Comparison of ENCODE assay signal across 17 cellular contexts in genomic region chr5:39099831-39100230, GRCh38. TPM values are rescaled to one million over a fixed set of nuclear protein-coding genes. Genes with fewer than 3 reads are reported as not detected.
DNase-seq lines count a peak whose midpoint lies in the region; ATAC-seq, FAIRE-seq and TF ChIP-seq lines count a peak whose summit lies in the region.
"Had no signal": no experiment of that assay in that cellular context is flagged by ENCODE, and none has a peak within 500 bp of the region (broad histone marks: within the 10 kb centered on the region; RNA-seq: fewer than 3 reads in every experiment).

No MANE protein-coding gene starts in this region.

- DNase-seq in activated naive CD4-positive, alpha-beta T cell treated with anti-CD3 and anti-CD28 coated beads, Interleukin-2, amount 10 ng/mL, durations not matched to agents 7 days and 5 days, result no peak
- no peak for DNase-seq in activated naive CD4-positive, alpha-beta T cell treated with anti-CD3 and anti-CD28 coated beads, Interleukin-2, amount 50 U/mL, for 16 hours
- DNase-seq in IMR-90, result no peak
- DNase-seq in bronchial epithelial cell (ENCODE audit: low read depth), result peak; percentile 19
- DNase-seq in NCI-H2171 treated with DMSO at 0.1 percent for 48 hours (lab: John Stamatoyannopoulos, UW), result no peak
- DNase-seq in SK-N-DZ (ENCODE audit: low spot score), result no peak
- DNase-seq: GF-D8, KG1, NCI-H1092, NCI-H226, NCI-H526, OCI-M1 had no signal

- peaks cover 0 to 3% of the 10 kb centered on the region in 2 experiments; a peak in 1 of 4 replicates for H3K79me1 ChIP-seq in IMR-90 (ENCODE audit: low read depth in 1 of 2, low read length in 2 of 2)

- H3K27me3 Mint-ChIP-seq in activated naive CD4-positive, alpha-beta T cell treated with anti-CD3 and anti-CD28 coated beads, Interleukin-2, amount 10 ng/mL, durations not matched to agents 7 days and 5 days, result no peaks in the 10 kb centered on the region

- H3K18ac ChIP-seq in IMR-90 (ENCODE audit: low read depth, low read length), result peak overlapping the region; percentile 87; the same call in 1 of the 2 replicates

- peak overlapping the region; percentile 74; the same call in 1 of the 2 replicates for H4K5ac ChIP-seq in IMR-90 (ENCODE audit: low read depth, low read length)

- BruUV-seq in IMR-90 (replicated peaks; lab: Mats Ljungman, UMichigan), result no TSS peak

- peak overlapping the region; percentile 68; the same call in 1 of the 2 replicates for H3K23ac ChIP-seq in IMR-90 (ENCODE audit: low read depth, low read length)

- peak overlapping the region; percentile 82; the same call in 1 of the 2 replicates for H3K4ac ChIP-seq in IMR-90 (ENCODE audit: low read depth, low read length)

- ATAC-seq in IMR-90 (ENCODE audit: low read depth), result no peak
- ATAC-seq in HG03025 (IDR thresholded peaks at IDR 0.05; ENCODE audit: low FRiP score, unreplicated experiment), result no peak

- H3K56ac ChIP-seq in IMR-90 (ENCODE audit: extremely low read depth, insufficient read depth, low read length), result no peak overlapping the region

- intact Hi-C loops in IMR-90 (cut with micrococcal nuclease), result loop anchor here (1.0 kb wide), 1 partner anchor 26 kb away; the partner anchor contains the start of gene RICTOR

- FAIRE-seq in bronchial epithelial cell (lab: Jason Lieb, UNC), result no peak
- FAIRE-seq: D721Med, H1 had no signal

- H3K9me3 ChIP-seq in IMR-90 (ENCODE audit: control insufficient read depth, insufficient read depth, low read length) (no peaks in the 10 kb centered on the region), neutrophil (no peaks in the 10 kb centered on the region)

- H3K36me3 ChIP-seq in IMR-90 (ENCODE audit: control insufficient read depth, insufficient read depth, low read length) (no peaks in the 10 kb centered on the region), bronchial epithelial cell (ENCODE audit: control insufficient read depth, insufficient read depth, low read length) (no peaks in the 10 kb centered on the region), neutrophil (peaks cover 38% of the 10 kb centered on the region)

- H2BK20ac ChIP-seq in IMR-90 (ENCODE audit: low read depth, low read length), result peak overlapping the region; percentile 95

- H3K36me3 Mint-ChIP-seq in activated naive CD4-positive, alpha-beta T cell treated with anti-CD3 and anti-CD28 coated beads, Interleukin-2, amount 10 ng/mL, durations not matched to agents 7 days and 5 days, result peaks cover 25% of the 10 kb centered on the region

- peak overlapping the region; percentile 71 for H4K91ac ChIP-seq in IMR-90 (ENCODE audit: insufficient read depth, low read depth, low read length)

- H2BK5ac ChIP-seq in IMR-90 (ENCODE audit: low read depth, low read length, poor library complexity, severe bottlenecking), result peak overlapping the region; percentile 97

- H4K8ac ChIP-seq in IMR-90 (ENCODE audit: low read depth in 2 of 2, low read length in 2 of 2), result peak overlapping the region; percentile 55 to 73; a peak in 3 of 4 replicates

- no peak overlapping the region for H2AFZ ChIP-seq in IMR-90 (replicated peaks; ENCODE audit: low read length, poor library complexity)

- dilution Hi-C loops in IMR-90 (cut with HindIII; ENCODE audit: low sequenced_read_pairs, unreplicated experiment), result no loop called here

- peaks cover 28% of the 10 kb centered on the region for H3K4me1 Mint-ChIP-seq in activated naive CD4-positive, alpha-beta T cell treated with anti-CD3 and anti-CD28 coated beads, Interleukin-2, amount 10 ng/mL, durations not matched to agents 7 days and 5 days

- H3K4me1 ChIP-seq in IMR-90 (ENCODE audit: control insufficient read depth, insufficient read depth, low read length), result peaks cover 16% of the 10 kb centered on the region
- H3K4me1 ChIP-seq in neutrophil (ENCODE audit: control insufficient read depth in 1 of 2, insufficient read depth in 1 of 2, low read depth in 1 of 2, low read length in 1 of 2), result peaks cover 0 to 4% of the 10 kb centered on the region in 2 experiments

- H3K9me1 ChIP-seq in IMR-90 (ENCODE audit: insufficient read depth, low read length), result peaks cover 13% of the 10 kb centered on the region

- POLR2A ChIA-PET in IMR-90 (lab: Charles Lee; ENCODE audit: unreplicated experiment), result interaction anchor here (1.0 kb wide), 1 partner anchor 325 kb away, joined by 3 read pairs; the partner anchor contains the start of gene DAB2

- TF ChIP-seq RAD21 in IMR-90 (IDR thresholded peaks at IDR 0.05; ENCODE audit: low read length), result no peak

- TF ChIP-seq POLR2A in IMR-90 (IDR thresholded peaks at IDR 0.05; ENCODE audit: low read depth, low read length), result no peak

- H2BK120ac ChIP-seq in IMR-90 (ENCODE audit: low read depth, low read length), result peak overlapping the region; percentile 82; the same call in 1 of the 2 replicates

- TF ChIP-seq CTCF in IMR-90 (conservative IDR thresholded peaks at IDR 0.05; ENCODE audit: low read depth, low read length) (no peak), bronchial epithelial cell (IDR thresholded peaks at IDR 0.05; ENCODE audit: insufficient read depth, low read length, severe bottlenecking) (no peak), neutrophil (IDR thresholded peaks at IDR 0.05) (no peak)

- no peaks in the 10 kb centered on the region for H4K20me1 ChIP-seq in IMR-90 (ENCODE audit: insufficient read depth, low read length)

- H3K4me3 ChIP-seq in IMR-90 (ENCODE audit: insufficient read depth, low read depth, low read length), result no peak overlapping the region
- no peak overlapping the region for H3K4me3 ChIP-seq in bronchial epithelial cell (ENCODE audit: low read depth, low read length)
- H3K4me3 ChIP-seq in neutrophil (ENCODE audit: low read depth in 1 of 2, low read length in 1 of 2), result no peak overlapping the region

- peak overlapping the region; percentile 46; the same call in 1 of the 2 replicates for H3K14ac ChIP-seq in IMR-90 (replicated peaks; ENCODE audit: low read depth, low read length)

- H3K9me3 Mint-ChIP-seq in activated naive CD4-positive, alpha-beta T cell treated with anti-CD3 and anti-CD28 coated beads, Interleukin-2, amount 10 ng/mL, durations not matched to agents 7 days and 5 days, result no peaks in the 10 kb centered on the region

- peak overlapping the region; percentile 57; the same call in 1 of the 2 replicates for H2AK5ac ChIP-seq in IMR-90 (ENCODE audit: low read depth, low read length)

- no peaks in the 10 kb centered on the region for H3K27me3 ChIP-seq in IMR-90 (ENCODE audit: control insufficient read depth, insufficient read depth, low read length)
- H3K27me3 ChIP-seq in bronchial epithelial cell (ENCODE audit: control insufficient read depth, insufficient read depth, low read length), result no peaks in the 10 kb centered on the region
- no peaks in the 10 kb centered on the region for H3K27me3 ChIP-seq in neutrophil

- no peak overlapping the region for H3K4me2 ChIP-seq in IMR-90 (ENCODE audit: low read depth, low read length)

- CTCF ChIA-PET in activated naive CD4-positive, alpha-beta T cell treated with anti-CD3 and anti-CD28 coated beads, Interleukin-2, amount 10 ng/mL, durations not matched to agents 7 days and 5 days (lab: Charles Lee), result interaction anchor here (0.6 to 1.5 kb wide), 3 partner anchors 19 to 465 kb away, joined by 3 read pairs; no protein-coding TSS in a partner anchor
- CTCF ChIA-PET in IMR-90 (lab: Yijun Ruan, JAX), result interaction anchor here (1.2 to 1.6 kb wide), 2 partner anchors 19 to 28 kb away, joined by 3 to 7 read pairs; no protein-coding TSS in a partner anchor

- in situ Hi-C loops in IMR-90 (cut with MboI; ENCODE audit: low sequenced_read_pairs), result no loop called here

- peak overlapping the region; percentile 29 for H3K27ac Mint-ChIP-seq in activated naive CD4-positive, alpha-beta T cell treated with anti-CD3 and anti-CD28 coated beads, Interleukin-2, amount 10 ng/mL, durations not matched to agents 7 days and 5 days
- H3K27ac Mint-ChIP-seq: CD14-positive monocyte had no signal

- H3K9ac ChIP-seq in IMR-90 (ENCODE audit: low read depth, low read length), result no peak overlapping the region

- H3K27ac ChIP-seq in IMR-90 (ENCODE audit: insufficient read depth, low read length) (no peak overlapping the region), neutrophil (peak overlapping the region; percentile 62)

- H2BK15ac ChIP-seq in IMR-90 (ENCODE audit: low read depth, low read length), result peak overlapping the region; percentile 95; the same call in 1 of the 3 replicates

- H2AK9ac ChIP-seq in IMR-90 (replicated peaks; ENCODE audit: low read depth, low read length, poor library complexity), result no peak overlapping the region

- no peak overlapping the region for H3K4me3 Mint-ChIP-seq in activated naive CD4-positive, alpha-beta T cell treated with anti-CD3 and anti-CD28 coated beads, Interleukin-2, amount 10 ng/mL, durations not matched to agents 7 days and 5 days
- H3K4me3 Mint-ChIP-seq: CD14-positive monocyte had no signal

TF ChIP-seq in IMR-90, 13 proteins besides CTCF, POLR2A, EP300 and RAD21 (continues in another document):
- TF ChIP-seq BHLHE40 (IDR thresholded peaks at IDR 0.05; ENCODE audit: low read depth, low read length), result no peak
- TF ChIP-seq NFE2L2 (IDR thresholded peaks at IDR 0.05; ENCODE audit: low read depth, low read length), result no peak
- TF ChIP-seq SMC3 (IDR thresholded peaks at IDR 0.05; ENCODE audit: low read depth, low read length), result no peak
- TF ChIP-seq CEBPB (IDR thresholded peaks at IDR 0.05; ENCODE audit: low read depth, low read length), result no peak
- TF ChIP-seq FOS (IDR thresholded peaks at IDR 0.05; ENCODE audit: low read depth, low read length), result no peak
- TF ChIP-seq MXI1 (IDR thresholded peaks at IDR 0.05; ENCODE audit: borderline replicate concordance, low read depth, low read length), result no peak
- no peak for TF ChIP-seq MAFK (IDR thresholded peaks at IDR 0.05; ENCODE audit: low read depth, low read length)
- TF ChIP-seq ELK1 (IDR thresholded peaks at IDR 0.05; ENCODE audit: borderline replicate concordance, low read depth, low read length), result no peak

RNA-seq across cellular contexts. Expression of gene RICTOR, which starts 25.6 kb away (rescaled TPM):
- total RNA-seq in IMR-90 (2012; rRNA removed), result 35.7 and 45.0 TPM in 2 replicates
- 2.8 and 4.1 TPM in 2 replicates for polyA plus RNA-seq in IMR-90 (2012; rRNA removed)
- 0.29 and 0.67 TPM in 2 replicates for polyA plus RNA-seq in IMR-90 (2012; cell fraction: cytosol; rRNA removed)
- 1.7 and 19.0 TPM in 2 replicates for polyA plus RNA-seq in IMR-90 (2012; cell fraction: nucleus; rRNA removed; ENCODE audit: low replicate concordance)
- 23.7 and 35.0 TPM in 2 replicates for total RNA-seq in bronchial epithelial cell
- polyA plus RNA-seq in SK-N-DZ (2014; cell fraction: cytosol; rRNA removed), result 7.7 and 11.1 TPM in 2 replicates
- 26.5 and 32.9 TPM in 2 replicates for polyA plus RNA-seq in SK-N-DZ (2014; cell fraction: nucleus; rRNA removed)
